8 cellular contexts compared by ENCODE assay signal in the genomic region with DNA sequence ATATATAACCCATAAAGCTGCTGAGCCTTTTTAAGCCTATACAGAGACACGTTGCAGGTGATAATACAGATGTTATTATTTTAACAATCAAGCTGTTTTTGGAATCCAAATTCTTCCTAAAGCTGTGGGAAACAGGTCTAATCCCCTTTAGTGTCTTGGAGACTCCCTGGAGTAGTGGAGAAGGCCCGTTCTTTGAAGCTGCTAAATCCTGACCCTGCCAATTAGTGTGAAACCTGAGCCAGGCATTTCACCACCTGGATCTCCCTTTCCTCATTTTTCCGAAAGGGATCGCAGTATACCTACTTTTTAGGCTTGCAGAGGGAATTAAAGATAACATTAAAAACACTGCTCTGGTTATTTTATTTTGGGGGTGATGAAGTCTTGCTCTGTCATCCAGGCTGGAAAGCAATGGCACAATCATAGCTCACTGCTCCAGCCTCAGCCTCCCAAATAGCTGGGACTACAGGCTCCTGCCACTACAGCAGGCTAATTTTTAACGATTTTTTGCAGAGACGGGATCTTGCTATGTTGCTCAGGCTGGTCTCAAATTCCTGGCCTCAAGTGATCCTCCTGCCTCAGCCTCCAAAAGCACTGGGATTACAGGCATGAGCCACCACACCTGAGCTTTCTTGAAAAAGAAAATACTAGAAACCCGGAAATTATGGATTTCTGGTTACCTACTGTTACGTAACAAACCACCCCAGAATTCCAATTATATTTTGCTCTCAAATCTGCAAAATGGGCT. TPM values are rescaled to one million over a fixed set of nuclear protein-coding genes. Genes with fewer than 3 reads are reported as not detected.
DNase-seq lines count a peak whose midpoint lies in the region; ATAC-seq, FAIRE-seq and TF ChIP-seq lines count a peak whose summit lies in the region.

No MANE protein-coding gene starts in this region.

- H3K27me3 Mint-ChIP-seq in activated T-cell treated with anti-CD3 and anti-CD28 coated beads, Interleukin-2, amount 50 U/mL, for 4 hours (ENCODE audit: low read depth): no peaks in the 10 kb centered on the region
- no peaks in the 10 kb centered on the region for H3K27me3 Mint-ChIP-seq in activated CD8-positive, alpha-beta T cell treated with anti-CD3 and anti-CD28 coated beads for 36 hours

- no peak for ATAC-seq in activated T-cell treated with anti-CD3 and anti-CD28 coated beads, Interleukin-2, amount 50 U/mL, for 4 hours
- no peak for ATAC-seq in activated CD8-positive, alpha-beta T cell treated with anti-CD3 and anti-CD28 coated beads for 36 hours
- ATAC-seq in thoracic aorta (ENCODE audit: insufficient number of reproducible peaks, low FRiP score, low read depth): no peak

- peak overlapping the region; percentile 98 for H3K27ac Mint-ChIP-seq in activated CD8-positive, alpha-beta T cell treated with anti-CD3 and anti-CD28 coated beads for 36 hours

- intact Hi-C loops in activated CD8-positive, alpha-beta T cell treated with anti-CD3 and anti-CD28 coated beads for 36 hours (cut with micrococcal nuclease): no loop called here
- intact Hi-C loops in kidney (cut with DNase I): no loop called here

- no peaks in the 10 kb centered on the region for H3K27me3 ChIP-seq in thoracic aorta (replicated peaks; ENCODE audit: insufficient read depth)

- H3K4me3 ChIP-seq in kidney (ENCODE audit: low read length in 2 of 2): peak overlapping the region; percentile 81 to 86
- peak overlapping the region; percentile 83 for H3K4me3 ChIP-seq in thoracic aorta

- H3K4me1 Mint-ChIP-seq in activated T-cell treated with anti-CD3 and anti-CD28 coated beads, Interleukin-2, amount 50 U/mL, for 4 hours (ENCODE audit: low read depth): peaks cover 44% of the 10 kb centered on the region
- peaks cover 46% of the 10 kb centered on the region for H3K4me1 Mint-ChIP-seq in activated CD8-positive, alpha-beta T cell treated with anti-CD3 and anti-CD28 coated beads for 36 hours (ENCODE audit: low read depth)

- H3K27ac ChIP-seq in kidney (ENCODE audit: low read depth in 2 of 2, low read length in 2 of 2) (no peak overlapping the region), thoracic aorta (peak overlapping the region; percentile 96 to 97)

- no peak for TF ChIP-seq CTCF in activated CD8-positive, alpha-beta T cell treated with anti-CD3 and anti-CD28 coated beads for 36 hours (IDR thresholded peaks at IDR 0.05)
- TF ChIP-seq CTCF in kidney (IDR thresholded peaks at IDR 0.05; ENCODE audit: borderline replicate concordance, extremely low read depth, insufficient read depth) (no peak), thoracic aorta (IDR thresholded peaks at IDR 0.05) (no peak), GM10266 (IDR thresholded peaks at IDR 0.05; ENCODE audit: control insufficient read depth, insufficient read depth, low read depth, missing control alignments) (no peak)

- H3K36me3 ChIP-seq in kidney (ENCODE audit: control insufficient read depth in 1 of 2, insufficient read depth in 2 of 2, low read length in 2 of 2): peaks cover 0 to 2% of the 10 kb centered on the region in 2 donors
- no peaks in the 10 kb centered on the region for H3K36me3 ChIP-seq in thoracic aorta

- peak overlapping the region; percentile 90 for H3K4me3 Mint-ChIP-seq in activated T-cell treated with anti-CD3 and anti-CD28 coated beads, Interleukin-2, amount 50 U/mL, for 4 hours
- H3K4me3 Mint-ChIP-seq in activated CD8-positive, alpha-beta T cell treated with anti-CD3 and anti-CD28 coated beads for 36 hours: peak overlapping the region; percentile 86

- CTCF ChIA-PET in activated CD8-positive, alpha-beta T cell treated with anti-CD3 and anti-CD28 coated beads for 36 hours (lab: Charles Lee): interaction anchor here (1.6 to 2.6 kb wide), 2 partner anchors 139 to 147 kb away, joined by 5 to 8 read pairs; no protein-coding TSS in a partner anchor

- no peak for DNase-seq in activated T-cell treated with anti-CD3 and anti-CD28 coated beads, Interleukin-2, amount 50 U/mL, for 4 hours
- no peak for DNase-seq in activated T-cell treated with anti-CD3 and anti-CD28 coated beads for 4 hours
- no peak for DNase-seq in activated CD8-positive, alpha-beta T cell treated with anti-CD3 and anti-CD28 coated beads for 36 hours
- no peak for DNase-seq in kidney
- no peak for DNase-seq in thoracic aorta (ENCODE audit: low spot score)
- DNase-seq in NCI-H1048 (lab: John Stamatoyannopoulos, UW): no peak
- DNase-seq in stimulated activated naive CD4-positive, alpha-beta T cell (lab: John Stamatoyannopoulos, UW): no peak
- DNase-seq in GM10266 (ENCODE audit: extremely low spot score): no peak

- H3K36me3 Mint-ChIP-seq in activated T-cell treated with anti-CD3 and anti-CD28 coated beads, Interleukin-2, amount 50 U/mL, for 4 hours (ENCODE audit: insufficient read depth): peaks cover 8% of the 10 kb centered on the region
- peaks cover 32% of the 10 kb centered on the region for H3K36me3 Mint-ChIP-seq in activated CD8-positive, alpha-beta T cell treated with anti-CD3 and anti-CD28 coated beads for 36 hours (ENCODE audit: low read depth)

- no peaks in the 10 kb centered on the region for H3K9me3 Mint-ChIP-seq in activated T-cell treated with anti-CD3 and anti-CD28 coated beads, Interleukin-2, amount 50 U/mL, for 4 hours
- no peaks in the 10 kb centered on the region for H3K9me3 Mint-ChIP-seq in activated CD8-positive, alpha-beta T cell treated with anti-CD3 and anti-CD28 coated beads for 36 hours

- peaks cover 9 to 13% of the 10 kb centered on the region in 2 donors for H3K4me1 ChIP-seq in kidney (ENCODE audit: control insufficient read depth in 1 of 2, insufficient read depth in 1 of 2, low read depth in 1 of 2, low read length in 2 of 2)
- H3K4me1 ChIP-seq in thoracic aorta (ENCODE audit: control insufficient read depth in 1 of 2, low read depth in 2 of 2): peaks cover 21 to 34% of the 10 kb centered on the region in 2 donors

- H3K9ac ChIP-seq in kidney (ENCODE audit: low read length in 2 of 2): peak overlapping the region; percentile 91 to 96

- no peaks in the 10 kb centered on the region for H3K9me3 ChIP-seq in kidney (ENCODE audit: control insufficient read depth in 1 of 2, low read length in 2 of 2)
- H3K9me3 ChIP-seq in thoracic aorta: no peaks in the 10 kb centered on the region

- POLR2A ChIA-PET in activated CD8-positive, alpha-beta T cell treated with anti-CD3 and anti-CD28 coated beads for 36 hours (lab: Charles Lee): interaction anchor here (0.9 to 3.1 kb wide), 5 partner anchors 9 to 139 kb away, joined by 3 to 14 read pairs (median 7); no protein-coding TSS in a partner anchor

- no peak for FAIRE-seq in kidney (lab: Jason Lieb, UNC)

RNA-seq across cellular contexts. Expression of a gene that starts 1.7 kb away (rescaled TPM):
- total RNA-seq in activated T-cell treated with anti-CD3 and anti-CD28 coated beads, Interleukin-2, amount 50 U/mL, for 4 hours: 10 to 100 TPM; 40.0 to 47.2 (median 44.1) TPM
- 10 to 100 TPM; 50.3 to 50.5 TPM for total RNA-seq in activated CD8-positive, alpha-beta T cell treated with anti-CD3 and anti-CD28 coated beads for 36 hours
- 39.1 TPM for total RNA-seq in kidney
- 13.8 TPM for polyA plus RNA-seq in kidney (ENCODE audit: insufficient read depth, low read depth, low replicate concordance)
- 10 to 100 TPM; 10.6 to 20.6 TPM for total RNA-seq in thoracic aorta

RNA-seq across cellular contexts. Expression of a gene that starts 4.9 kb away (rescaled TPM):
- total RNA-seq in activated T-cell treated with anti-CD3 and anti-CD28 coated beads, Interleukin-2, amount 50 U/mL, for 4 hours: 10 to 100 TPM; 74.0 to 87.5 (median 77.6) TPM
- 100 to 1,000 TPM; 273 to 274 TPM for total RNA-seq in activated CD8-positive, alpha-beta T cell treated with anti-CD3 and anti-CD28 coated beads for 36 hours
- 48.2 TPM for total RNA-seq in kidney
- polyA plus RNA-seq in kidney (ENCODE audit: insufficient read depth, low read depth, low replicate concordance): 11.4 TPM
- total RNA-seq in thoracic aorta: 10 to 100 TPM; 25.0 to 59.9 TPM

Comparison
In these comparisons a context has a peak if more than half of its experiments do, and no peak if none do; other contexts are left out.
1. H3K27ac ChIP-seq: peak in thoracic aorta (2 of 2); none in kidney (0 of 2).